8 cellular contexts compared by ENCODE assay signal in genomic region chr9:89463986-89464901, GRCh38. TPM values are rescaled to one million over a fixed set of nuclear protein-coding genes. Genes with fewer than 3 reads are reported as not detected.
DNase-seq lines count a peak whose midpoint lies in the region; ATAC-seq and TF ChIP-seq lines count a peak whose summit lies in the region.

No MANE protein-coding gene starts in this region.

- ATAC-seq in right lobe of liver: peak; percentile 32 to 56 (median 48)
- ATAC-seq in stimulated activated naive B cell treated with anti-CD40 and anti-IgM and Interleukin-4, amounts not matched to agents 10 μg/mL and 1 μg/mL and 100 μg/mL, for 72 hours (replicated peaks): peak; percentile 65 to 73

- H3K36me3 ChIP-seq in right lobe of liver (no peaks in the 10 kb centered on the region), SJCRH30 (no peaks in the 10 kb centered on the region)

- H3K36me3 Mint-ChIP-seq in activated CD4-positive, alpha-beta memory T cell treated with anti-CD3 and anti-CD28 coated beads for 36 hours: peaks cover 57% of the 10 kb centered on the region
- peaks cover 32 to 63% of the 10 kb centered on the region in 2 donors for H3K36me3 Mint-ChIP-seq in stimulated activated naive B cell treated with anti-CD40 and anti-IgM and Interleukin-4, amounts not matched to agents 10 μg/mL and 1 μg/mL and 100 μg/mL, for 72 hours

- H3K4me1 ChIP-seq in right lobe of liver (no peaks in the 10 kb centered on the region), SJCRH30 (no peaks in the 10 kb centered on the region)

- no peaks in the 10 kb centered on the region for H3K9me3 ChIP-seq in right lobe of liver
- no peaks in the 10 kb centered on the region for H3K9me3 ChIP-seq in SJCRH30 (replicated peaks)

- H3K4me3 ChIP-seq in right lobe of liver: no peak overlapping the region
- no peak overlapping the region for H3K4me3 ChIP-seq in SJCRH30

- 48% methylated on average over 8 of the region's 10 CpGs for WGBS in right lobe of liver (ENCODE audit: insufficient coverage, low coverage, low lambda C conversion rate, missing lambda C conversion rate)

- H3K4me1 Mint-ChIP-seq in activated CD4-positive, alpha-beta memory T cell treated with anti-CD3 and anti-CD28 coated beads for 36 hours (ENCODE audit: low read depth): peaks cover 96% of the 10 kb centered on the region
- H3K4me1 Mint-ChIP-seq in stimulated activated naive B cell treated with anti-CD40 and anti-IgM and Interleukin-4, amounts not matched to agents 10 μg/mL and 1 μg/mL and 100 μg/mL, for 72 hours: peaks cover 75 to 88% of the 10 kb centered on the region in 2 donors

- DNase-seq in GM20000 (ENCODE audit: low spot score) (peak; percentile 85), HK-2 (ENCODE audit: unreplicated experiment) (peak; percentile 12), right lobe of liver (no peak), NCI-H128 (lab: John Stamatoyannopoulos, UW; ENCODE audit: unreplicated experiment) (no peak), SHP77 treated with DMSO at 0.1 percent for 48 hours (lab: John Stamatoyannopoulos, UW) (no peak), SJCRH30 (no peak)
- peak; percentile 95 for DNase-seq in activated CD4-positive, alpha-beta memory T cell treated with anti-CD3 and anti-CD28 coated beads for 36 hours
- DNase-seq in stimulated activated naive B cell treated with anti-CD40 and anti-IgM and Interleukin-4, amounts not matched to agents 10 μg/mL and 1 μg/mL and 100 μg/mL, for 72 hours: peak; percentile 75

- H3K27ac Mint-ChIP-seq in activated CD4-positive, alpha-beta memory T cell treated with anti-CD3 and anti-CD28 coated beads for 36 hours: peak overlapping the region; percentile 95
- H3K27ac Mint-ChIP-seq in stimulated activated naive B cell treated with anti-CD40 and anti-IgM and Interleukin-4, amounts not matched to agents 10 μg/mL and 1 μg/mL and 100 μg/mL, for 72 hours: peak overlapping the region; percentile 91

- no peaks in the 10 kb centered on the region for H3K9me3 Mint-ChIP-seq in activated CD4-positive, alpha-beta memory T cell treated with anti-CD3 and anti-CD28 coated beads for 36 hours
- no peaks in the 10 kb centered on the region for H3K9me3 Mint-ChIP-seq in stimulated activated naive B cell treated with anti-CD40 and anti-IgM and Interleukin-4, amounts not matched to agents 10 μg/mL and 1 μg/mL and 100 μg/mL, for 72 hours

- no peak for TF ChIP-seq CTCF in GM20000 (IDR thresholded peaks at IDR 0.05; ENCODE audit: extremely low read depth, missing control alignments)
- TF ChIP-seq CTCF in right lobe of liver (IDR thresholded peaks at IDR 0.05): no peak

- H3K27me3 Mint-ChIP-seq in activated CD4-positive, alpha-beta memory T cell treated with anti-CD3 and anti-CD28 coated beads for 36 hours: no peaks in the 10 kb centered on the region
- no peaks in the 10 kb centered on the region for H3K27me3 Mint-ChIP-seq in stimulated activated naive B cell treated with anti-CD40 and anti-IgM and Interleukin-4, amounts not matched to agents 10 μg/mL and 1 μg/mL and 100 μg/mL, for 72 hours

- peak overlapping the region; percentile 59 for H3K4me3 Mint-ChIP-seq in activated CD4-positive, alpha-beta memory T cell treated with anti-CD3 and anti-CD28 coated beads for 36 hours
- peak overlapping the region; percentile 77 to 82 for H3K4me3 Mint-ChIP-seq in stimulated activated naive B cell treated with anti-CD40 and anti-IgM and Interleukin-4, amounts not matched to agents 10 μg/mL and 1 μg/mL and 100 μg/mL, for 72 hours

- intact Hi-C loops in activated CD4-positive, alpha-beta memory T cell treated with anti-CD3 and anti-CD28 coated beads for 36 hours (cut with micrococcal nuclease): loop anchor here (1.0 to 2.0 kb wide), 5 partner anchors 13 to 58 kb away; no protein-coding TSS in a partner anchor
- intact Hi-C loops in right lobe of liver (cut with DNase I): no loop called here

- no peak for TF ChIP-seq POLR2A in right lobe of liver (IDR thresholded peaks at IDR 0.05)

- H3K27ac ChIP-seq in right lobe of liver (peak overlapping the region in 2 of 3 donors; percentile 26 to 40), SJCRH30 (no peak overlapping the region)

- POLR2A ChIA-PET in activated CD4-positive, alpha-beta memory T cell treated with anti-CD3 and anti-CD28 coated beads for 36 hours (lab: Charles Lee): interaction anchor here (1.4 to 2.0 kb wide), 4 partner anchors 10 to 58 kb away, joined by 4 to 7 read pairs (median 6); no protein-coding TSS in a partner anchor

- H3K27me3 ChIP-seq in right lobe of liver (no peaks in the 10 kb centered on the region), SJCRH30 (peaks cover 16% of the 10 kb centered on the region)

- CTCF ChIA-PET in activated CD4-positive, alpha-beta memory T cell treated with anti-CD3 and anti-CD28 coated beads for 36 hours (lab: Charles Lee): interaction anchor here (0.7 to 2.7 kb wide), 5 partner anchors 14 to 84 kb away, joined by 3 to 10 read pairs (median 4); no protein-coding TSS in a partner anchor

RNA-seq across cellular contexts. Expression of gene SEMA4D, which starts 33.7 kb away (rescaled TPM):
- total RNA-seq in activated CD4-positive, alpha-beta memory T cell treated with anti-CD3 and anti-CD28 coated beads for 36 hours: 100 to 1,000 TPM; 159 to 161 TPM
- total RNA-seq in right lobe of liver: 1 to 10 TPM; 2.0 to 7.5 (median 3.5) TPM
- 0.08 TPM in 1 of 2 replicates, not detected in the other for total RNA-seq in SJCRH30 (2014; rRNA removed; shearing (Covaris generic))

Comparison
In these comparisons a context has a peak if more than half of its experiments do, and no peak if none do; other contexts are left out.
1. DNase-seq: peak in GM20000 (single experiment), HK-2 (single experiment), activated CD4-positive, alpha-beta memory T cell treated with anti-CD3 and anti-CD28 coated beads for 36 hours (single experiment) and stimulated activated naive B cell treated with anti-CD40 and anti-IgM and Interleukin-4, amounts not matched to agents 10 μg/mL and 1 μg/mL and 100 μg/mL, for 72 hours (single experiment); none in right lobe of liver (0 of 3), NCI-H128 (single experiment), SHP77 treated with DMSO at 0.1 percent for 48 hours (single experiment) and SJCRH30 (0 of 2).
2. RNA of gene SEMA4D, which starts 33.7 kb away (total RNA-seq): 159 to 161 TPM in activated CD4-positive, alpha-beta memory T cell treated with anti-CD3 and anti-CD28 coated beads for 36 hours; 2.0 to 7.5 TPM in right lobe of liver and 0.08 TPM in SJCRH30; every median in the first group is over 10 times any median in the second.